ENCODE assay signal across 8 cellular contexts in the genomic region with DNA sequence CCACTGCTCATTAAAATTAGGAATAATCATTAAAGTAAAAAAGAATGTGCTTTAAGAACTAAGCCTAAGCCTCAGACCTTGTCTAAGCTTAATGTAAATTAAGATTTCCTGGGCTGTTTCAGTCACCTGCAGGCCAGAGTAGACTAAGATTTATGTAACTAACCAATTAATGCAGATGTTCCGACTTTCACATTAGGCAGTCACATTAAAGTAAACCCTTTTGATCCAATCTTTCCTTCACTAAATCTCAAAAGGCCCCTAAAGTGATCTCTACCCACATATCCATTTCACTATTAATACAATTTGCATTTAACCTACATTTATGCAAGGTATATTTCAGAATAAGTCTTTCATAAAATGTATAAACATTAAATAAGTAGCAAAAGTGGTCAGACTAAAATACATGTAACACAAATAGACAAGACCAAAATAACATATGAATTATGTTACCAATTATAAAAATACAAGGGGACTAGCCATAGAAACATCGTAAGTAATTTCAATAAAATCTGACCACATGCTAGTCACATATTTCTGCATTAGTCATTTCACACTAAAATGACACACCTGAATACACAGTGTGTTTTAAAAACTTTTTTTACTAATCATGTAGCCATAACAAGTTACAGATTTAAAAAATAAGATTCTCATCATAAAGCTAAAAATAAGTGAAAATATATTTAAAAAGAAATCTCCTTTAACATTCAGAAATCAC. TPM values are rescaled to one million over a fixed set of nuclear protein-coding genes. Genes with fewer than 3 reads are reported as not detected.
DNase-seq lines count a peak whose midpoint lies in the region; ATAC-seq and TF ChIP-seq lines count a peak whose summit lies in the region.

No MANE protein-coding gene starts in this region.

- CTCF ChIA-PET in activated naive CD4-positive, alpha-beta T cell treated with anti-CD3 and anti-CD28 coated beads for 36 hours (lab: Charles Lee) = no interaction called here

- H3K9me3 ChIP-seq in HUES48 (ENCODE audit: control insufficient read depth, insufficient read depth, low read length) (no peaks in the 10 kb centered on the region), thoracic aorta (no peaks in the 10 kb centered on the region)

- H3K36me3 ChIP-seq in HUES48 (ENCODE audit: control insufficient read depth, insufficient read depth, low read length) = no peaks in the 10 kb centered on the region
- no peaks in the 10 kb centered on the region for H3K36me3 ChIP-seq in thoracic aorta

- H3K4me3 ChIP-seq in HUES48 (ENCODE audit: low read depth, low read length) (no peak overlapping the region), epithelial cell of esophagus (ENCODE audit: low read length) (peak overlapping the region; percentile 23), thoracic aorta (peak overlapping the region; percentile 93)

- DNase-seq in activated naive CD4-positive, alpha-beta T cell treated with anti-CD3 and anti-CD28 coated beads, Interleukin-2, amount 50 U/mL, for 72 hours (ENCODE audit: low spot score in 2 of 2) = no peak
- no peak for DNase-seq in activated naive CD4-positive, alpha-beta T cell treated with anti-CD3 and anti-CD28 coated beads for 36 hours
- DNase-seq in epithelial cell of esophagus (ENCODE audit: low read depth) = peak; percentile 45
- DNase-seq in thoracic aorta (ENCODE audit: low spot score) = no peak
- no peak for DNase-seq in UCSD-AML1 (lab: John Stamatoyannopoulos, UW; ENCODE audit: unreplicated experiment)
- DNase-seq in GF-D8 (lab: John Stamatoyannopoulos, UW) = no peak
- no peak for DNase-seq in activated CD4-positive, CD25-positive, alpha-beta regulatory T cell treated with anti-CD3 and anti-CD28 coated beads, Interleukin-2, amount 50 U/mL, for 72 hours

- H3K36me3 Mint-ChIP-seq in activated naive CD4-positive, alpha-beta T cell treated with anti-CD3 and anti-CD28 coated beads, Interleukin-2, amount 50 U/mL, for 72 hours = peaks cover 16 to 19% of the 10 kb centered on the region in 2 donors
- H3K36me3 Mint-ChIP-seq in activated naive CD4-positive, alpha-beta T cell treated with anti-CD3 and anti-CD28 coated beads for 36 hours (ENCODE audit: low read depth) = peaks cover 18% of the 10 kb centered on the region

- H3K4me1 ChIP-seq in HUES48 (ENCODE audit: control insufficient read depth, insufficient read depth, low read length) (peaks cover 70% of the 10 kb centered on the region), thoracic aorta (ENCODE audit: control insufficient read depth in 1 of 2, low read depth in 2 of 2) (peaks cover 63 to 80% of the 10 kb centered on the region in 2 donors)

- H3K27me3 ChIP-seq in HUES48 (ENCODE audit: control insufficient read depth, insufficient read depth, low read length) (peaks cover 8% of the 10 kb centered on the region; the same call in 1 of the 2 replicates), thoracic aorta (replicated peaks; ENCODE audit: insufficient read depth) (no peaks in the 10 kb centered on the region)

- no peaks in the 10 kb centered on the region for H3K9me3 Mint-ChIP-seq in activated naive CD4-positive, alpha-beta T cell treated with anti-CD3 and anti-CD28 coated beads, Interleukin-2, amount 50 U/mL, for 72 hours
- no peaks in the 10 kb centered on the region for H3K9me3 Mint-ChIP-seq in activated naive CD4-positive, alpha-beta T cell treated with anti-CD3 and anti-CD28 coated beads for 36 hours

- H3K27me3 Mint-ChIP-seq in activated naive CD4-positive, alpha-beta T cell treated with anti-CD3 and anti-CD28 coated beads for 36 hours (ENCODE audit: low read depth) = no peaks in the 10 kb centered on the region

- H3K4me1 Mint-ChIP-seq in activated naive CD4-positive, alpha-beta T cell treated with anti-CD3 and anti-CD28 coated beads for 36 hours (ENCODE audit: low read depth) = peaks cover 64% of the 10 kb centered on the region

- peak; percentile 82 to 84 for ATAC-seq in activated naive CD4-positive, alpha-beta T cell treated with anti-CD3 and anti-CD28 coated beads, Interleukin-2, amount 50 U/mL, for 72 hours
- no peak for ATAC-seq in thoracic aorta (ENCODE audit: insufficient number of reproducible peaks, low FRiP score, low read depth)

- intact Hi-C loops in activated naive CD4-positive, alpha-beta T cell treated with anti-CD3 and anti-CD28 coated beads for 36 hours (cut with micrococcal nuclease) = loop anchor here (1.0 kb wide), 1 partner anchor 44 kb away; no protein-coding TSS in a partner anchor

- peak overlapping the region in 1 of 2 donors; percentile 63 for H3K27ac Mint-ChIP-seq in activated naive CD4-positive, alpha-beta T cell treated with anti-CD3 and anti-CD28 coated beads, Interleukin-2, amount 50 U/mL, for 72 hours
- no peak overlapping the region for H3K27ac Mint-ChIP-seq in activated naive CD4-positive, alpha-beta T cell treated with anti-CD3 and anti-CD28 coated beads for 36 hours

- H3K9ac ChIP-seq in HUES48 (ENCODE audit: low read depth, low read length) = no peak overlapping the region

- TF ChIP-seq CTCF in epithelial cell of esophagus (IDR thresholded peaks at IDR 0.05; ENCODE audit: insufficient read depth, low read depth, low read length, missing control alignments) (no peak), thoracic aorta (IDR thresholded peaks at IDR 0.05) (no peak)

- H3K27ac ChIP-seq in HUES48 (ENCODE audit: low read depth, low read length) (peak overlapping the region; percentile 37), thoracic aorta (no peak overlapping the region)

- no peak overlapping the region for H3K4me3 Mint-ChIP-seq in activated naive CD4-positive, alpha-beta T cell treated with anti-CD3 and anti-CD28 coated beads for 36 hours

RNA-seq across cellular contexts. Expression of gene NR3C1, which starts 7.7 kb away (rescaled TPM):
- total RNA-seq in activated naive CD4-positive, alpha-beta T cell treated with anti-CD3 and anti-CD28 coated beads, Interleukin-2, amount 50 U/mL, for 72 hours = 10 to 100 TPM; 39.5 to 43.6 TPM
- total RNA-seq in activated naive CD4-positive, alpha-beta T cell treated with anti-CD3 and anti-CD28 coated beads for 36 hours = 10 to 100 TPM; 41.8 to 42.9 TPM
- 10 to 100 TPM; 56.5 to 58.1 TPM for total RNA-seq in thoracic aorta
